Comparison of ENCODE assay signal across 8 cellular contexts in the genomic region with DNA sequence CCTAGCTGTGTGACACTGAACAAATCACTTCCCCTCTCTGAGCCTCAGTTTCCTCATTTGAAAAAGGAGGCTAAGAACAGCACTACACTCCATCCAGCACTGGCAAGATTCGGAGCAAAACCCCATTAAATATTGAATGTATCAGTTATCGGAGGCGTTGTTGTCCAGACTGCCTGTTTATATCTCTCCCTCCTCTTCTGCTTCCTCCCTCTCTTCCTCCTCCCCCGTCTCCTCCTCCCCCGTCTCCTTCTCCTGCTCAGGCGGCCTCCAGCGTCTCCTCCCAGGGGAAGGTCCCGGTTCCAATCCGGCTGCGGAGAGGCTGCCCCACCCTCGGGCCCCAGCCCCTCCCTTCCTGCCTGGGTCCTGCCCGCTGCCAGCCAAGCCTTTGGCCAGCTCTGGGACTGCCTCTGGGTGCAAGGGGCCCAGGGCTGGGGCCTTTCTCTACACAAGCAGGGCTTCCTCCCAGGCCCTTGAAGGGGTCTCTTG. TPM values are rescaled to one million over a fixed set of nuclear protein-coding genes. Genes with fewer than 3 reads are reported as not detected.
A peak's percentile ranks its signal among the peaks of the same experiment; 100 is the strongest.
DNase-seq lines count a peak whose midpoint lies in the region; ATAC-seq, FAIRE-seq and TF ChIP-seq lines count a peak whose summit lies in the region.

No MANE protein-coding gene starts in this region.

- H3K27me3 ChIP-seq in CD4-positive, alpha-beta T cell (ENCODE audit: control insufficient read depth, insufficient read depth, low read length) = no peaks in the 10 kb centered on the region
- no peaks in the 10 kb centered on the region for H3K27me3 ChIP-seq in breast epithelium
- H3K27me3 ChIP-seq in subcutaneous abdominal adipose tissue (ENCODE audit: control insufficient read depth in 5 of 5, insufficient read depth in 4 of 5, low read length in 5 of 5) = peaks cover 0 to 5% (median 0%) of the 10 kb centered on the region in 5 donors

- peaks cover 5 to 9% of the 10 kb centered on the region in 2 donors for H3K4me1 ChIP-seq in breast epithelium
- H3K4me1 ChIP-seq in kidney (ENCODE audit: control insufficient read depth in 1 of 2, insufficient read depth in 1 of 2, low read depth in 1 of 2, low read length in 2 of 2) = peaks cover 2 to 25% of the 10 kb centered on the region in 2 donors
- peaks cover 17 to 59% (median 49%) of the 10 kb centered on the region in 5 donors for H3K4me1 ChIP-seq in subcutaneous abdominal adipose tissue (ENCODE audit: control insufficient read depth in 5 of 5, insufficient read depth in 5 of 5, low read length in 5 of 5)

- ATAC-seq in CD4-positive, alpha-beta T cell (ENCODE audit: poor library complexity) = no peak

- no peaks in the 10 kb centered on the region for H3K27me3 Mint-ChIP-seq in CD4-positive, alpha-beta T cell

- peaks cover 5% of the 10 kb centered on the region for H3K36me3 Mint-ChIP-seq in CD4-positive, alpha-beta T cell (ENCODE audit: low read depth)

- no peak for DNase-seq in CD4-positive, alpha-beta T cell
- peak; percentile 26 to 30 for DNase-seq in Kasumi-1 (lab: John Stamatoyannopoulos, UW)
- peak; percentile 55 to 73 for DNase-seq in breast epithelium (ENCODE audit: low spot score in 2 of 2)
- DNase-seq in kidney = peak; percentile 96
- DNase-seq in T-helper 9 cell = no peak
- DNase-seq in DMS79 treated with DMSO at 0.1 percent for 48 hours (lab: John Stamatoyannopoulos, UW) = no peak
- no peak for DNase-seq in NCI-H1417 (lab: John Stamatoyannopoulos, UW)

- H3K27ac ChIP-seq in CD4-positive, alpha-beta T cell (ENCODE audit: low read depth, low read length) = no peak overlapping the region
- peak overlapping the region; percentile 70 to 100 for H3K27ac ChIP-seq in breast epithelium
- H3K27ac ChIP-seq in kidney (ENCODE audit: low read depth in 2 of 2, low read length in 2 of 2) = peak overlapping the region; percentile 63 to 84
- peak overlapping the region; percentile 100 for H3K27ac ChIP-seq in subcutaneous abdominal adipose tissue (ENCODE audit: low read depth, low read length)

- peaks cover 47% of the 10 kb centered on the region for H3K4me1 Mint-ChIP-seq in CD4-positive, alpha-beta T cell (ENCODE audit: low read depth)

- TF ChIP-seq CTCF in CD4-positive, alpha-beta T cell (IDR thresholded peaks at IDR 0.05) = no peak
- TF ChIP-seq CTCF in breast epithelium (IDR thresholded peaks at IDR 0.05) (no peak), kidney (IDR thresholded peaks at IDR 0.05; ENCODE audit: borderline replicate concordance, extremely low read depth, insufficient read depth) (no peak)

- no peak overlapping the region for H3K4me3 Mint-ChIP-seq in CD4-positive, alpha-beta T cell

- H3K27ac Mint-ChIP-seq in CD4-positive, alpha-beta T cell = peak overlapping the region; percentile 62

- POLR2A ChIA-PET in CD4-positive, alpha-beta T cell (lab: Charles Lee) = interaction anchor here (0.6 to 0.8 kb wide), 2 partner anchors 39 to 127 kb away, joined by 3 read pairs; a partner anchor contains a TSS

- FAIRE-seq in kidney (lab: Jason Lieb, UNC) = no peak

- H3K9ac ChIP-seq in kidney (ENCODE audit: low read length in 2 of 2) (peak overlapping the region; percentile 59 to 69), subcutaneous abdominal adipose tissue (ENCODE audit: low read length in 5 of 5) (peak overlapping the region in 4 of 5 donors; percentile 55 to 66 (median 62))

- intact Hi-C loops in CD4-positive, alpha-beta T cell (cut with DNase I, micrococcal nuclease) = loop anchor here (2.0 kb wide), 2 partner anchors 15 to 45 kb away; no protein-coding TSS in a partner anchor
- intact Hi-C loops in breast epithelium (cut with DNase I; ENCODE audit: low total_unique reads) = no loop called here
- intact Hi-C loops in kidney (cut with DNase I) = no loop called here

- CTCF ChIA-PET in CD4-positive, alpha-beta T cell (lab: Charles Lee) = no interaction called here

- no peak for TF ChIP-seq POLR2A in breast epithelium (IDR thresholded peaks at IDR 0.05)

- H3K9me3 ChIP-seq in CD4-positive, alpha-beta T cell (ENCODE audit: control insufficient read depth, low read length) = no peaks in the 10 kb centered on the region
- H3K9me3 ChIP-seq in breast epithelium (no peaks in the 10 kb centered on the region), kidney (ENCODE audit: control insufficient read depth in 1 of 2, low read length in 2 of 2) (no peaks in the 10 kb centered on the region), subcutaneous abdominal adipose tissue (ENCODE audit: control insufficient read depth in 5 of 5, low read length in 5 of 5) (no peaks in the 10 kb centered on the region)

- no peaks in the 10 kb centered on the region for H3K9me3 Mint-ChIP-seq in CD4-positive, alpha-beta T cell

- H3K36me3 ChIP-seq in breast epithelium = no peaks in the 10 kb centered on the region
- H3K36me3 ChIP-seq in kidney (ENCODE audit: control insufficient read depth in 1 of 2, insufficient read depth in 2 of 2, low read length in 2 of 2) = no peaks in the 10 kb centered on the region
- peaks cover 0 to 20% (median 17%) of the 10 kb centered on the region in 5 donors for H3K36me3 ChIP-seq in subcutaneous abdominal adipose tissue (ENCODE audit: control insufficient read depth in 5 of 5, insufficient read depth in 5 of 5, low read length in 5 of 5)

- peak overlapping the region; percentile 97 to 99 (median 98) for H3K4me3 ChIP-seq in breast epithelium
- H3K4me3 ChIP-seq in kidney (ENCODE audit: low read length in 2 of 2) = peak overlapping the region; percentile 45 to 75
- H3K4me3 ChIP-seq in subcutaneous abdominal adipose tissue (ENCODE audit: low read depth in 1 of 5, low read length in 5 of 5) = peak overlapping the region; percentile 51 to 89 (median 84)

RNA-seq across cellular contexts. Expression of a gene that starts 2.0 kb away (rescaled TPM):
- total RNA-seq in CD4-positive, alpha-beta T cell = 1 to 10 TPM; 4.2 to 4.7 TPM
- 100 to 1,000 TPM in 1 of 3 donors, 10 to 100 TPM in 2; 34.8 to 114 (median 41.0) TPM for total RNA-seq in breast epithelium
- total RNA-seq in kidney = 92.3 TPM
- polyA plus RNA-seq in kidney (ENCODE audit: insufficient read depth, low read depth, low replicate concordance) = 140 TPM

RNA-seq across cellular contexts. Expression of a gene that starts 4.1 kb away (rescaled TPM):
- 10 to 100 TPM; 30.6 to 34.8 TPM for total RNA-seq in CD4-positive, alpha-beta T cell
- 10 to 100 TPM in 2 of 3 donors, 1 to 10 TPM in 1; 9.8 to 15.4 (median 10.6) TPM for total RNA-seq in breast epithelium
- total RNA-seq in kidney = 69.0 TPM
- polyA plus RNA-seq in kidney (ENCODE audit: insufficient read depth, low read depth, low replicate concordance) = 18.1 TPM

RNA-seq across cellular contexts. Expression of a gene that starts 27.7 kb away (rescaled TPM):
- 100 to 1,000 TPM; 109 to 119 TPM for total RNA-seq in CD4-positive, alpha-beta T cell
- total RNA-seq in breast epithelium (100 to 1,000 TPM in 1 of 3 donors, 10 to 100 TPM in 2; 39.7 to 100 (median 52.4) TPM), kidney (84.9 TPM)
- 64.5 TPM for polyA plus RNA-seq in kidney (ENCODE audit: insufficient read depth, low read depth, low replicate concordance)

RNA-seq across cellular contexts. Expression of a gene that starts 27.8 kb away (rescaled TPM):
- total RNA-seq in CD4-positive, alpha-beta T cell = 10 to 100 TPM in 1 of 2 experiments, 1 to 10 TPM in 1; 9.9 to 11.3 TPM
- total RNA-seq in breast epithelium (10 to 100 TPM in 1 of 3 donors, 1 to 10 TPM in 2; 5.1 to 11.7 (median 8.5) TPM), kidney (14.4 TPM)
- polyA plus RNA-seq in kidney (ENCODE audit: insufficient read depth, low read depth, low replicate concordance) = 13.5 TPM

RNA-seq across cellular contexts. Expression of a gene that starts 39.2 kb away (rescaled TPM):
- 10 to 100 TPM; 41.5 to 46.4 TPM for total RNA-seq in CD4-positive, alpha-beta T cell
- 100 to 1,000 TPM; 137 to 227 (median 154) TPM for total RNA-seq in breast epithelium
- 119 TPM for total RNA-seq in kidney
- 131 TPM for polyA plus RNA-seq in kidney (ENCODE audit: insufficient read depth, low read depth, low replicate concordance)

Comparison
In these comparisons a context has a peak if more than half of its experiments do, and no peak if none do; other contexts are left out.
1. DNase-seq: peak in Kasumi-1 (2 of 2), breast epithelium (2 of 2) and kidney (single experiment); none in CD4-positive, alpha-beta T cell (0 of 10), T-helper 9 cell (single experiment), DMS79 treated with DMSO at 0.1 percent for 48 hours (single experiment) and NCI-H1417 (0 of 3).
2. RNA of a gene that starts 2.0 kb away (total RNA-seq): 92.3 TPM in kidney (single experiment) and 34.8 to 114 TPM in breast epithelium; 4.2 to 4.7 TPM in CD4-positive, alpha-beta T cell; every median in the first group is over 4 times any median in the second.
3. intact Hi-C loops: an anchor here in CD4-positive, alpha-beta T cell (2.0 kb wide); none called in breast epithelium and kidney.
4. Peak in every context shown above with its lines, with median percentiles within 50 percentile points of each other: H3K4me3 ChIP-seq.